1 cellular context compared by ENCODE assay signal in the genomic region with DNA sequence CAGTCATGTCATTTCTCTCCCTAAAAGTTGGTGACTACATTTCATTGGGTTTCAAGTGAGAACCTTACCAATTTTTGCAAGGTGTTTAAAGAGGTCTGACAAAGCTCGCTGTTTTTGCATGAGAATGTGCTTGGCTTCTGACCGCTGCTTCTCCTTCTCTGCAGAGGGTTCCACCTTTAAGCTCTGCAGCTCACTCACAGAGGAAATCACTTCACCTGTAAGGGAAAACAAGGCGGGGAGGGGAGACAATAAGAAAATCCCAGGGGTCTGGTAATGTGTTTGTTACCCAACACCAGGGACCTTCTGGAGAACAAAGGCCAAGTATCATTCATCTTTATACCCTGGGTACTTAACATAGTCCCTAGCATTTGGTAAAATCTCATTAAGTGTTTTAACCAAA.
A peak's percentile ranks its signal among the peaks of the same experiment; 100 is the strongest.
TF ChIP-seq lines count a peak whose summit lies in the region.

No MANE protein-coding gene starts in this region.

TF ChIP-seq in GM23338, 12 proteins besides CTCF, POLR2A, EP300 and RAD21 (continued from another document):
- TF ChIP-seq, protein P1, sequence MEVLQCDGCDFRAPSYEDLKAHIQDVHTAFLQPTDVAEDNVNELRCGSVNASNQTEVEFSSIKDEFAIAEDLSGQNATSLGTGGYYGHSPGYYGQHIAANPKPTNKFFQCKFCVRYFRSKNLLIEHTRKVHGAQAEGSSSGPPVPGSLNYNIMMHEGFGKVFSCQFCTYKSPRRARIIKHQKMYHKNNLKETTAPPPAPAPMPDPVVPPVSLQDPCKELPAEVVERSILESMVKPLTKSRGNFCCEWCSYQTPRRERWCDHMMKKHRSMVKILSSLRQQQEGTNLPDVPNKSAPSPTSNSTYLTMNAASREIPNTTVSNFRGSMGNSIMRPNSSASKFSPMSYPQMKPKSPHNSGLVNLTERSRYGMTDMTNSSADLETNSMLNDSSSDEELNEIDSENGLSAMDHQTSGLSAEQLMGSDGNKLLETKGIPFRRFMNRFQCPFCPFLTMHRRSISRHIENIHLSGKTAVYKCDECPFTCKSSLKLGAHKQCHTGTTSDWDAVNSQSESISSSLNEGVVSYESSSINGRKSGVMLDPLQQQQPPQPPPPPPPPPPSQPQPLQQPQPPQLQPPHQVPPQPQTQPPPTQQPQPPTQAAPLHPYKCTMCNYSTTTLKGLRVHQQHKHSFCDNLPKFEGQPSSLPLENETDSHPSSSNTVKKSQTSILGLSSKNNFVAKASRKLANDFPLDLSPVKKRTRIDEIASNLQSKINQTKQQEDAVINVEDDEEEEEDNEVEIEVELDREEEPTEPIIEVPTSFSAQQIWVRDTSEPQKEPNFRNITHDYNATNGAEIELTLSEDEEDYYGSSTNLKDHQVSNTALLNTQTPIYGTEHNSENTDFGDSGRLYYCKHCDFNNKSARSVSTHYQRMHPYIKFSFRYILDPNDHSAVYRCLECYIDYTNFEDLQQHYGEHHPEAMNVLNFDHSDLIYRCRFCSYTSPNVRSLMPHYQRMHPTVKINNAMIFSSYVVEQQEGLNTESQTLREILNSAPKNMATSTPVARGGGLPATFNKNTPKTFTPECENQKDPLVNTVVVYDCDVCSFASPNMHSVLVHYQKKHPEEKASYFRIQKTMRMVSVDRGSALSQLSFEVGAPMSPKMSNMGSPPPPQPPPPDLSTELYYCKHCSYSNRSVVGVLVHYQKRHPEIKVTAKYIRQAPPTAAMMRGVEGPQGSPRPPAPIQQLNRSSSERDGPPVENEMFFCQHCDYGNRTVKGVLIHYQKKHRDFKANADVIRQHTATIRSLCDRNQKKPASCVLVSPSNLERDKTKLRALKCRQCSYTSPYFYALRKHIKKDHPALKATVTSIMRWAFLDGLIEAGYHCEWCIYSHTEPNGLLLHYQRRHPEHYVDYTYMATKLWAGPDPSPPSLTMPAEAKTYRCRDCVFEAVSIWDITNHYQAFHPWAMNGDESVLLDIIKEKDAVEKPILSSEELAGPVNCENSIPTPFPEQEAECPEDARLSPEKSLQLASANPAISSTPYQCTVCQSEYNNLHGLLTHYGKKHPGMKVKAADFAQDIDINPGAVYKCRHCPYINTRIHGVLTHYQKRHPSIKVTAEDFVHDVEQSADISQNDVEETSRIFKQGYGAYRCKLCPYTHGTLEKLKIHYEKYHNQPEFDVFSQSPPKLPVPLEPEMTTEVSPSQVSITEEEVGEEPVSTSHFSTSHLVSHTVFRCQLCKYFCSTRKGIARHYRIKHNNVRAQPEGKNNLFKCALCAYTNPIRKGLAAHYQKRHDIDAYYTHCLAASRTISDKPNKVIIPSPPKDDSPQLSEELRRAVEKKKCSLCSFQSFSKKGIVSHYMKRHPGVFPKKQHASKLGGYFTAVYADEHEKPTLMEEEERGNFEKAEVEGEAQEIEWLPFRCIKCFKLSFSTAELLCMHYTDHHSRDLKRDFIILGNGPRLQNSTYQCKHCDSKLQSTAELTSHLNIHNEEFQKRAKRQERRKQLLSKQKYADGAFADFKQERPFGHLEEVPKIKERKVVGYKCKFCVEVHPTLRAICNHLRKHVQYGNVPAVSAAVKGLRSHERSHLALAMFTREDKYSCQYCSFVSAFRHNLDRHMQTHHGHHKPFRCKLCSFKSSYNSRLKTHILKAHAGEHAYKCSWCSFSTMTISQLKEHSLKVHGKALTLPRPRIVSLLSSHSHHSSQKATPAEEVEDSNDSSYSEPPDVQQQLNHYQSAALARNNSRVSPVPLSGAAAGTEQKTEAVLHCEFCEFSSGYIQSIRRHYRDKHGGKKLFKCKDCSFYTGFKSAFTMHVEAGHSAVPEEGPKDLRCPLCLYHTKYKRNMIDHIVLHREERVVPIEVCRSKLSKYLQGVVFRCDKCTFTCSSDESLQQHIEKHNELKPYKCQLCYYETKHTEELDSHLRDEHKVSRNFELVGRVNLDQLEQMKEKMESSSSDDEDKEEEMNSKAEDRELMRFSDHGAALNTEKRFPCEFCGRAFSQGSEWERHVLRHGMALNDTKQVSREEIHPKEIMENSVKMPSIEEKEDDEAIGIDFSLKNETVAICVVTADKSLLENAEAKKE (CRISPR knock-in tag; IDR thresholded peaks at IDR 0.05): peak; percentile 83; the same call in 1 of the 2 replicates
